Comparison of ENCODE assay signal across 14 cellular contexts in genomic region chr12:85531345-85531744, GRCh38.
A peak's percentile ranks its signal among the peaks of the same experiment; 100 is the strongest.
DNase-seq lines count a peak whose midpoint lies in the region; ATAC-seq and TF ChIP-seq lines count a peak whose summit lies in the region.
"Had no signal": no experiment of that assay in that cellular context is flagged by ENCODE, and none has a peak within 500 bp of the region (broad histone marks: within the 10 kb centered on the region; RNA-seq: fewer than 3 reads in every experiment).

No MANE protein-coding gene starts in this region.

- peak; percentile 53 for DNase-seq in MM.1S
- no peak for DNase-seq in Right ventricle myocardium superior
- DNase-seq in H9: no peak
- no peak for DNase-seq in superior temporal gyrus (ENCODE audit: extremely low spot score)
- no peak for DNase-seq in stimulated activated effector memory CD8-positive, alpha-beta T cell treated with anti-CD3 and anti-CD28 coated beads, Interleukin-12 subunit alpha, Interleukin-12 subunit beta, amount 100 ng/mL, for 72 hours (ENCODE audit: low spot score in 2 of 2)
- DNase-seq: activated CD4-positive, alpha-beta T cell treated with anti-CD3 and anti-CD28 coated beads for 36 hours; immature natural killer cell; SK-N-SH; transverse colon had no signal

- H2AK5ac ChIP-seq in H9 (ENCODE audit: insufficient read length, low read length): no peak overlapping the region

- WGBS in H9 (ENCODE audit: extremely low coverage, insufficient read length, low lambda C conversion rate): no CpG with 5 or more reads among the region's 1 CpG

- H2BK20ac ChIP-seq in H9 (ENCODE audit: low read depth, low read length, poor library complexity, severe bottlenecking): no peak overlapping the region

- H3K79me2 ChIP-seq in MM.1S (ENCODE audit: low read length) (no peaks in the 10 kb centered on the region), H9 (ENCODE audit: insufficient read depth, low read length) (no peaks in the 10 kb centered on the region)

- peaks cover 0 to 7% of the 10 kb centered on the region in 2 experiments; a peak in 3 of 5 replicates for H3K9me3 Mint-ChIP-seq in H9
- H3K9me3 Mint-ChIP-seq in stimulated activated effector memory CD8-positive, alpha-beta T cell treated with anti-CD3 and anti-CD28 coated beads, Interleukin-12 subunit alpha, Interleukin-12 subunit beta, amount 100 ng/mL, for 72 hours: peaks cover 8% of the 10 kb centered on the region

- no peaks in the 10 kb centered on the region; the same call in 1 of the 2 replicates for H3K27me3 Mint-ChIP-seq in H9 (ENCODE audit: low read depth)
- H3K27me3 Mint-ChIP-seq: activated CD4-positive, alpha-beta T cell treated with anti-CD3 and anti-CD28 coated beads for 36 hours had no signal

- no peak overlapping the region for H3T11ph ChIP-seq in H9 (ENCODE audit: low read length)

- H3K9ac ChIP-seq in MM.1S (ENCODE audit: low read length) (no peak overlapping the region), H9 (ENCODE audit: extremely low read depth, insufficient read length, low read length) (no peak overlapping the region)
- H3K9ac ChIP-seq: SK-N-SH had no signal

- H2AFZ ChIP-seq in MM.1S (ENCODE audit: low read length) (no peak overlapping the region), H9 (ENCODE audit: low read length) (no peak overlapping the region)

- no peak overlapping the region for H3K27ac ChIP-seq in MM.1S (ENCODE audit: low read length)
- H3K27ac ChIP-seq in H9 (ENCODE audit: insufficient read length, low read depth, low read length): no peak overlapping the region
- H3K27ac ChIP-seq: right atrium auricular region had no signal

- no peak overlapping the region for H2BK5ac ChIP-seq in H9 (ENCODE audit: insufficient read length, low read length)

- no peak overlapping the region for H4K8ac ChIP-seq in H9 (replicated peaks; ENCODE audit: insufficient read length, low read depth, low read length)

- TF ChIP-seq CTCF in MM.1S (IDR thresholded peaks at IDR 0.05; ENCODE audit: low read length) (no peak), H9 (conservative IDR thresholded peaks at IDR 0.05) (no peak)

- H4K91ac ChIP-seq in H9 (ENCODE audit: insufficient read length, low read depth, low read length): no peak overlapping the region

- H3K18ac ChIP-seq in H9 (ENCODE audit: insufficient read length, low read depth, low read length): no peak overlapping the region

- no peaks in the 10 kb centered on the region; the same call in 1 of the 2 replicates for H3F3A ChIP-seq in MM.1S (ENCODE audit: insufficient read depth, low read length)

- no peak overlapping the region for H2BK15ac ChIP-seq in H9 (ENCODE audit: low read depth, low read length)

- no peaks in the 10 kb centered on the region for H3K9me3 ChIP-seq in MM.1S (replicated peaks; ENCODE audit: insufficient read depth, low read length)
- H3K9me3 ChIP-seq in H9 (ENCODE audit: control insufficient read depth, low read depth, low read length): no peaks in the 10 kb centered on the region
- H3K9me3 ChIP-seq: right atrium auricular region, SK-N-SH, transverse colon had no signal

- no peak overlapping the region for H3K27ac Mint-ChIP-seq in H9
- no peak overlapping the region for H3K27ac Mint-ChIP-seq in stimulated activated effector memory CD8-positive, alpha-beta T cell treated with anti-CD3 and anti-CD28 coated beads, Interleukin-12 subunit alpha, Interleukin-12 subunit beta, amount 100 ng/mL, for 72 hours
- H3K27ac Mint-ChIP-seq: activated CD4-positive, alpha-beta T cell treated with anti-CD3 and anti-CD28 coated beads for 36 hours; CD14-positive monocyte; immature natural killer cell had no signal

- H3K36me3 Mint-ChIP-seq in H9 (ENCODE audit: insufficient read depth in 1 of 3, low read depth in 3 of 3): peaks cover 0 to 4% (median 0%) of the 10 kb centered on the region in 3 experiments; a peak in 1 of 7 replicates
- H3K36me3 Mint-ChIP-seq in stimulated activated effector memory CD8-positive, alpha-beta T cell treated with anti-CD3 and anti-CD28 coated beads, Interleukin-12 subunit alpha, Interleukin-12 subunit beta, amount 100 ng/mL, for 72 hours: no peaks in the 10 kb centered on the region
- H3K36me3 Mint-ChIP-seq: CD14-positive monocyte had no signal

- H3K4me2 ChIP-seq in MM.1S (ENCODE audit: low read depth, low read length) (no peak overlapping the region), H9 (ENCODE audit: insufficient read depth, insufficient read length, low read length) (no peak overlapping the region)
- H3K4me2 ChIP-seq: SK-N-SH had no signal

- no peaks in the 10 kb centered on the region for H4K20me1 ChIP-seq in MM.1S (ENCODE audit: insufficient read depth, low read length)
- no peaks in the 10 kb centered on the region for H4K20me1 ChIP-seq in H9 (ENCODE audit: control insufficient read depth, insufficient read depth, insufficient read length)

- H3K9me2 ChIP-seq in MM.1S (replicated peaks; ENCODE audit: insufficient read depth, low read length): no peaks in the 10 kb centered on the region
- H3K9me2 ChIP-seq: SK-N-SH had no signal

- no peaks in the 10 kb centered on the region for H3K36me3 ChIP-seq in MM.1S (replicated peaks; ENCODE audit: insufficient read depth, low read length)
- H3K36me3 ChIP-seq: right atrium auricular region, transverse colon had no signal

- H2BK12ac ChIP-seq in H9 (ENCODE audit: insufficient read length, low read depth, low read length): no peak overlapping the region

- H3K4me3 ChIP-seq in MM.1S (ENCODE audit: low read length): no peak overlapping the region
- H3K4me3 ChIP-seq: right atrium auricular region, transverse colon had no signal

- no peak overlapping the region for H3K4ac ChIP-seq in H9 (ENCODE audit: low read depth, low read length)

- H3K23me2 ChIP-seq in H9 (ENCODE audit: insufficient read length, low read depth, low read length, poor library complexity, severe bottlenecking): no peaks in the 10 kb centered on the region

- no peak overlapping the region for H3K14ac ChIP-seq in H9 (ENCODE audit: insufficient read depth, low read length)

- no peaks in the 10 kb centered on the region for H3K79me1 ChIP-seq in H9 (ENCODE audit: insufficient read depth, low read depth, low read length, poor library complexity, severe bottlenecking)

- H3K23ac ChIP-seq in H9 (ENCODE audit: insufficient read length, low read depth, low read length): no peak overlapping the region

- peaks cover 6% of the 10 kb centered on the region; the same call in 1 of the 2 replicates for H3K4me1 ChIP-seq in MM.1S (ENCODE audit: low read length)
- peaks cover 3% of the 10 kb centered on the region; the same call in 1 of the 2 replicates for H3K4me1 ChIP-seq in H9 (ENCODE audit: insufficient read depth, low read length)
- H3K4me1 ChIP-seq: right atrium auricular region had no signal

- H3K4me1 Mint-ChIP-seq in H9: peaks cover 9 to 11% of the 10 kb centered on the region in 2 experiments; a peak in 2 of 4 replicates
- H3K4me1 Mint-ChIP-seq in stimulated activated effector memory CD8-positive, alpha-beta T cell treated with anti-CD3 and anti-CD28 coated beads, Interleukin-12 subunit alpha, Interleukin-12 subunit beta, amount 100 ng/mL, for 72 hours: no peaks in the 10 kb centered on the region
- H3K4me1 Mint-ChIP-seq: activated CD4-positive, alpha-beta T cell treated with anti-CD3 and anti-CD28 coated beads for 36 hours had no signal

- H3K4me3 Mint-ChIP-seq in H9: no peak overlapping the region
- no peak overlapping the region for H3K4me3 Mint-ChIP-seq in stimulated activated effector memory CD8-positive, alpha-beta T cell treated with anti-CD3 and anti-CD28 coated beads, Interleukin-12 subunit alpha, Interleukin-12 subunit beta, amount 100 ng/mL, for 72 hours
- H3K4me3 Mint-ChIP-seq: activated CD4-positive, alpha-beta T cell treated with anti-CD3 and anti-CD28 coated beads for 36 hours; CD14-positive monocyte; immature natural killer cell had no signal

- no peaks in the 10 kb centered on the region; the same call in 1 of the 2 replicates for H3K27me3 ChIP-seq in MM.1S (replicated peaks; ENCODE audit: insufficient read depth, low read length)
- no peaks in the 10 kb centered on the region for H3K27me3 ChIP-seq in H9 (ENCODE audit: insufficient read depth, low read length)
- H3K27me3 ChIP-seq: right atrium auricular region, transverse colon had no signal

- ATAC-seq in GM18867 (IDR thresholded peaks at IDR 0.05; ENCODE audit: unreplicated experiment) (peak; percentile 87), GM21515 (IDR thresholded peaks at IDR 0.05; ENCODE audit: unreplicated experiment) (peak; percentile 87), HG03039 (IDR thresholded peaks at IDR 0.05; ENCODE audit: unreplicated experiment) (peak; percentile 72), Right ventricle myocardium superior (ENCODE audit: poor library complexity) (no peak)
- no peak for ATAC-seq in stimulated activated effector memory CD8-positive, alpha-beta T cell treated with anti-CD3 and anti-CD28 coated beads, Interleukin-12 subunit alpha, Interleukin-12 subunit beta, amount 100 ng/mL, for 72 hours
- ATAC-seq: activated CD4-positive, alpha-beta T cell treated with anti-CD3 and anti-CD28 coated beads for 36 hours had no signal

- no peak overlapping the region for H2BK120ac ChIP-seq in H9 (ENCODE audit: low read depth, low read length, poor library complexity, severe bottlenecking)

- H3K56ac ChIP-seq in H9 (ENCODE audit: insufficient read length, low read depth, low read length): no peak overlapping the region

- no peak overlapping the region for H4K5ac ChIP-seq in H9 (ENCODE audit: insufficient read length, low read depth, low read length)

- intact Hi-C loops in Right ventricle myocardium superior (cut with DNase I): no loop called here

Comparison
In these comparisons a context has a peak if more than half of its experiments do, and no peak if none do; other contexts are left out.
1. ATAC-seq: peak in GM18867 (single experiment), GM21515 (single experiment) and HG03039 (single experiment); none in Right ventricle myocardium superior (single experiment) and stimulated activated effector memory CD8-positive, alpha-beta T cell treated with anti-CD3 and anti-CD28 coated beads, Interleukin-12 subunit alpha, Interleukin-12 subunit beta, amount 100 ng/mL, for 72 hours (single experiment).